Comparison of ENCODE assay signal across 1 cellular context in genomic region chr6:128065072-128065471, GRCh38.
TF ChIP-seq lines count a peak whose summit lies in the region.

No MANE protein-coding gene starts in this region.

TF ChIP-seq in GM23338, 12 proteins besides CTCF, POLR2A, EP300 and RAD21 (continued from another document):
- TF ChIP-seq REST (IDR thresholded peaks at IDR 0.05; ENCODE audit: unreplicated experiment) (no peak), ZNF331 (CRISPR knock-in tag; IDR thresholded peaks at IDR 0.05; ENCODE audit: low read depth) (no peak)
